8 cellular contexts compared by ENCODE assay signal in the genomic region with DNA sequence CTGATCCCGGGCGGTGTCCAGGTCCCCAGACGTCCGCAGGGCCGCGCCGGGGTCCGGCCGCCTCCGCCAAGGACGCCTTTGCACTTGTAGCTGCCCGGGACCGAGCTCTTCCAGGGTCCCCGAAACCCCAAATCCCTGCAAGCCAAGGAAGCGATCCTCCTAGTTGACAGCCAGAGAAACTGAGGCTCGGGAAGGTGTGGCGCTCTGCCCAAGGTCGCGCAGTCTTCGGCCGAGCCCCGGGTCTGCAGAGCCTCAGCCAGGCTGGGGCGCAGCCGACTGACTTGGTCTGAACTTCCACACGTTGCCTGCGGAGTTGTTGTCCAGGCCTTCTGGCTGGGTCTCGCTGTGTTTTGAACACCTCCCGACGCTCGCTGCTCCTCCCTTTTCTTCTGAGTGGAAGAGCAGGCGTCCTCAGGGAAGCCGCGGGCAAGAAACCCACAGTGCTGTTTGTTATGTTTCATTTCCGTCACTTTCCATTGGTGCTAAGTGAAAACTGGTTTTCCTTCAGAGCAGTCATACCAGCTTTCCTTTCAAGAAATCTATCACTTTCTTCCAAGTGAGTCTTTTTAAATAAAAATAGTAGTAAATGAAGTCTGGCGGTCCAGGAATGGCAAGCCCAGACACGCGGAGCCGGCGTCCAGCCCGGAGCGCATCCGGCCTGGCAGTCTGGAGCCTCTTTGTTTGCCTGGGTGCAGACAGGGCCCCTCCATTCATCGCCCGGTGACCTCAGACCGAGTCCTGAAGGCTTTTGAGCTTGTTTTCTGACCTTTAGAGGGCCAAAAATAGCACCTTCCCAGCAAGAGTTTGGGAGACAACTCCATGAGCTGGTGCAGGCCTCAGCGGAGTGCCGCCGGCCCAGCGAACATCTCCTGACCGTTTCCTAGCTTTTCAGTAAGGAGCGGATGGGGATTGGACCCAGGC. TPM values are rescaled to one million over a fixed set of nuclear protein-coding genes. Genes with fewer than 3 reads are reported as not detected.
DNase-seq lines count a peak whose midpoint lies in the region; ATAC-seq and TF ChIP-seq lines count a peak whose summit lies in the region.

No MANE protein-coding gene starts in this region.

- H3K4me1 ChIP-seq in colonic mucosa, result peaks cover 6% of the 10 kb centered on the region

- DNase-seq in CD1c-positive myeloid dendritic cell (ENCODE audit: extremely low spot score) (peak; percentile 27), SK-N-MC (ENCODE audit: low read depth, low spot score) (no peak), colonic mucosa (peak; percentile 40), left kidney (ENCODE audit: low read depth, low spot score) (peak; percentile 85), NCI-H2029 treated with DMSO at 0.1 percent for 48 hours (lab: John Stamatoyannopoulos, UW) (no peak)
- DNase-seq in stimulated activated CD4-positive, alpha-beta T cell treated with anti-CD3 and anti-CD28 coated beads, Interleukin-4, amount 100 ng/mL, for 1 hour, result peak; percentile 14

- H3K9me3 ChIP-seq in SK-N-MC (ENCODE audit: low read depth, low read length) (no peaks in the 10 kb centered on the region), colonic mucosa (no peaks in the 10 kb centered on the region)

- TF ChIP-seq CTCF in colonic mucosa (IDR thresholded peaks at IDR 0.05), result no peak

- H3K27ac ChIP-seq in SK-N-MC (no peak overlapping the region), colonic mucosa (peak overlapping the region; percentile 13)

- H3K9ac ChIP-seq in SK-N-MC (ENCODE audit: insufficient read length) (peak overlapping the region; percentile 60), colonic mucosa (ENCODE audit: low read depth in 2 of 2, low read length in 2 of 2) (peak overlapping the region; percentile 79 to 85)

- ATAC-seq in GM18907 (IDR thresholded peaks at IDR 0.05; ENCODE audit: unreplicated experiment), result peak; percentile 40
- peak; percentile 29 for ATAC-seq in HG03442 (IDR thresholded peaks at IDR 0.05; ENCODE audit: unreplicated experiment)

- H3K4me3 ChIP-seq in SK-N-MC (peak overlapping the region; percentile 78), colonic mucosa (peak overlapping the region; percentile 90)

- no peaks in the 10 kb centered on the region for H3K36me3 ChIP-seq in SK-N-MC (ENCODE audit: insufficient read depth, low read length)
- H3K36me3 ChIP-seq in colonic mucosa, result no peaks in the 10 kb centered on the region

- H3K27me3 ChIP-seq in colonic mucosa, result no peaks in the 10 kb centered on the region

- intact Hi-C loops in colonic mucosa (cut with DNase I), result no loop called here

RNA-seq across cellular contexts. Expression of a gene that starts 0.7 kb away (rescaled TPM):
- 10 to 100 TPM; 18.2 to 35.2 TPM for total RNA-seq in colonic mucosa

RNA-seq across cellular contexts. Expression of a gene that starts 32.5 kb away (rescaled TPM):
- total RNA-seq in colonic mucosa, result 10 to 100 TPM; 25.6 to 62.4 TPM

RNA-seq across cellular contexts. Expression of a gene that starts 33.0 kb away (rescaled TPM):
- 10 to 100 TPM; 24.2 to 32.0 TPM for total RNA-seq in colonic mucosa

RNA-seq across cellular contexts. Expression of a gene that starts 52.6 kb away (rescaled TPM):
- total RNA-seq in colonic mucosa, result under 1 TPM; 0.17 to 0.98 TPM

Comparison
In these comparisons a context has a peak if more than half of its experiments do, and no peak if none do; other contexts are left out.
1. DNase-seq: peak in CD1c-positive myeloid dendritic cell (single experiment), colonic mucosa (single experiment), left kidney (single experiment) and stimulated activated CD4-positive, alpha-beta T cell treated with anti-CD3 and anti-CD28 coated beads, Interleukin-4, amount 100 ng/mL, for 1 hour (single experiment); none in SK-N-MC (single experiment) and NCI-H2029 treated with DMSO at 0.1 percent for 48 hours (single experiment).